8 cellular contexts compared by ENCODE assay signal in genomic region chr4:102299708-102300107, GRCh38. TPM values are rescaled to one million over a fixed set of nuclear protein-coding genes. Genes with fewer than 3 reads are reported as not detected.
A peak's percentile ranks its signal among the peaks of the same experiment; 100 is the strongest.
DNase-seq lines count a peak whose midpoint lies in the region; TF ChIP-seq lines count a peak whose summit lies in the region.

No MANE protein-coding gene starts in this region.

- peaks cover 4% of the 10 kb centered on the region for H3K4me1 Mint-ChIP-seq in activated CD4-positive, alpha-beta T cell treated with anti-CD3 and anti-CD28 coated beads, Interleukin-2, amount 10 ng/mL, durations not matched to agents 24 days and 14 days

- DNase-seq in Ammon's horn (ENCODE audit: low spot score) (peak; percentile 72), HFF-Myc (ENCODE audit: extremely low read depth, low read depth) (peak; percentile 21), LNCaP clone FGC (ENCODE audit: low read depth) (no peak), glomerular visceral epithelial cell (ENCODE audit: extremely low spot score) (peak; percentile 48), renal cortical epithelial cell (ENCODE audit: low read depth) (peak; percentile 48), activated T-cell treated with anti-CD3 and anti-CD28 coated beads for 4 hours (no peak)
- DNase-seq in activated CD4-positive, alpha-beta T cell treated with anti-CD3 and anti-CD28 coated beads, Interleukin-2, amount 10 ng/mL, durations not matched to agents 24 days and 14 days = peak; percentile 69

- H3K4me3 ChIP-seq in GM12875 (ENCODE audit: low read depth, low read length) (no peak overlapping the region), HFF-Myc (replicated peaks; ENCODE audit: low read depth, low read length) (no peak overlapping the region), LNCaP clone FGC (ENCODE audit: low read depth, low read length) (no peak overlapping the region)

- no peak overlapping the region for H3K4me3 Mint-ChIP-seq in activated CD4-positive, alpha-beta T cell treated with anti-CD3 and anti-CD28 coated beads, Interleukin-2, amount 10 ng/mL, durations not matched to agents 24 days and 14 days

- intact Hi-C loops in activated CD4-positive, alpha-beta T cell treated with anti-CD3 and anti-CD28 coated beads, Interleukin-2, amount 10 ng/mL, durations not matched to agents 24 days and 14 days (cut with micrococcal nuclease) = loop anchor here (5.0 kb wide), 1 partner anchor 37 kb away; no protein-coding TSS in a partner anchor

- peaks cover 42% of the 10 kb centered on the region for H3K36me3 Mint-ChIP-seq in activated CD4-positive, alpha-beta T cell treated with anti-CD3 and anti-CD28 coated beads, Interleukin-2, amount 10 ng/mL, durations not matched to agents 24 days and 14 days (ENCODE audit: low read depth)

- TF ChIP-seq CTCF in GM12875 (IDR thresholded peaks at IDR 0.05; ENCODE audit: borderline replicate concordance, insufficient read depth, low read depth, low read length) (peak; percentile 78), HFF-Myc (IDR thresholded peaks at IDR 0.05; ENCODE audit: low read depth, low read length, missing control alignments) (peak; percentile 80), LNCaP clone FGC (IDR thresholded peaks at IDR 0.05; ENCODE audit: control insufficient read depth, extremely low read depth, insufficient read depth) (peak; percentile 74)

- no peaks in the 10 kb centered on the region for H3K9me3 Mint-ChIP-seq in activated CD4-positive, alpha-beta T cell treated with anti-CD3 and anti-CD28 coated beads, Interleukin-2, amount 10 ng/mL, durations not matched to agents 24 days and 14 days

- no peak overlapping the region for H3K27ac Mint-ChIP-seq in activated CD4-positive, alpha-beta T cell treated with anti-CD3 and anti-CD28 coated beads, Interleukin-2, amount 10 ng/mL, durations not matched to agents 24 days and 14 days

- no peaks in the 10 kb centered on the region for H3K27me3 Mint-ChIP-seq in activated CD4-positive, alpha-beta T cell treated with anti-CD3 and anti-CD28 coated beads, Interleukin-2, amount 10 ng/mL, durations not matched to agents 24 days and 14 days

RNA-seq across cellular contexts. Expression of gene SLC39A8, which starts 45.6 kb away (rescaled TPM):
- 80.4 and 81.2 TPM in 2 replicates for total RNA-seq in activated CD4-positive, alpha-beta T cell treated with anti-CD3 and anti-CD28 coated beads, Interleukin-2, amount 10 ng/mL, durations not matched to agents 24 days and 14 days
- 23.7 and 58.5 TPM in 2 replicates for total RNA-seq in renal cortical epithelial cell

Comparison
In these comparisons a context has a peak if more than half of its experiments do, and no peak if none do; other contexts are left out.
1. DNase-seq: peak in Ammon's horn (single experiment), HFF-Myc (single experiment), activated CD4-positive, alpha-beta T cell treated with anti-CD3 and anti-CD28 coated beads, Interleukin-2, amount 10 ng/mL, durations not matched to agents 24 days and 14 days (single experiment), glomerular visceral epithelial cell (single experiment) and renal cortical epithelial cell (single experiment); none in LNCaP clone FGC (single experiment) and activated T-cell treated with anti-CD3 and anti-CD28 coated beads for 4 hours (single experiment).
2. Peak in every context shown above with its lines, with median percentiles within 50 percentile points of each other: CTCF ChIP-seq.